ENCODE assay signal across 23 cellular contexts in the genomic region with DNA sequence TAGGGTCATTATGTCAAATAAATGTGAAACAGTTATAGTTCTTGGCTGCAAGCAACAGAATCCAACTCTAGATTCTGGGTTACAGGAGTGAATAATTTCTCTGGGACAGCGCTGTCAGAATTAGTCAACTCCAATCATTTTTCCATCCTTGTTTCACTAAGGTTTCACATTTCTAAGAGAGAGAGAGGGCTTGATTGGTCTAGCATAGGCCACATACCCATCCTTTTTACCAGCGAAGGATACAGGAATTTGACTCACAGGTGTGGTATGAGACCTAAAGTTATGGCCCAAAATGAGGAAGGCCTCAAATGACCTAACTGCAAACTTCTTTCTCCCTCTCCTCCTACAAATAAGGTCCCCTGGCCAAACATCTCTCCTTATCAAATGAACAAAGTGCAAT. TPM values are rescaled to one million over a fixed set of nuclear protein-coding genes. Genes with fewer than 3 reads are reported as not detected.
"Had no signal": no experiment of that assay in that cellular context is flagged by ENCODE, and none has a peak within 500 bp of the region (broad histone marks: within the 10 kb centered on the region; RNA-seq: fewer than 3 reads in every experiment).

No MANE protein-coding gene starts in this region.

- H3K9me3 ChIP-seq: ascending aorta, SJSA1 had no signal

- H3K27ac Mint-ChIP-seq: activated CD4-positive, alpha-beta T cell treated with anti-CD3 and anti-CD28 coated beads, Interleukin-2, amount 10 ng/mL, durations not matched to agents 7 days and 5 days; activated CD8-positive, alpha-beta memory T cell treated with anti-CD3 and anti-CD28 coated beads, Interleukin-2, amount 10 ng/mL, durations not matched to agents 7 days and 5 days; activated naive CD4-positive, alpha-beta T cell treated with anti-CD3 and anti-CD28 coated beads, Interleukin-2, amount 10 ng/mL, durations not matched to agents 7 days and 5 days; brain; T-helper 2 cell treated with Interferon-gamma antibody and Interleukin-4, amounts not matched to agents 5 μg/mL and 100 μg/mL, for 36 hours had no signal

- H3K4me3 ChIP-seq: ascending aorta, K562, SJSA1 had no signal

- H3K4me3 Mint-ChIP-seq: activated CD4-positive, alpha-beta T cell treated with anti-CD3 and anti-CD28 coated beads, Interleukin-2, amount 10 ng/mL, durations not matched to agents 7 days and 5 days; activated CD8-positive, alpha-beta memory T cell treated with anti-CD3 and anti-CD28 coated beads, Interleukin-2, amount 10 ng/mL, durations not matched to agents 7 days and 5 days; activated naive CD4-positive, alpha-beta T cell treated with anti-CD3 and anti-CD28 coated beads, Interleukin-2, amount 10 ng/mL, durations not matched to agents 7 days and 5 days; brain; central memory CD8-positive, alpha-beta T cell; T-helper 2 cell treated with Interferon-gamma antibody and Interleukin-4, amounts not matched to agents 5 μg/mL and 100 μg/mL, for 36 hours had no signal

- H3K4me1 ChIP-seq: SJSA1 had no signal

- H3K27me3 ChIP-seq: ascending aorta, SJSA1 had no signal

- H3K36me3 ChIP-seq: ascending aorta, SJSA1 had no signal

- ATAC-seq: K562, SK-N-SH treated with all-trans-retinoic acid at 6 μM for 48 hours had no signal

- H3K36me3 Mint-ChIP-seq: activated CD8-positive, alpha-beta memory T cell treated with anti-CD3 and anti-CD28 coated beads, Interleukin-2, amount 10 ng/mL, durations not matched to agents 7 days and 5 days; activated naive CD4-positive, alpha-beta T cell treated with anti-CD3 and anti-CD28 coated beads, Interleukin-2, amount 10 ng/mL, durations not matched to agents 7 days and 5 days; brain had no signal

- H3K9me3 Mint-ChIP-seq: activated CD4-positive, alpha-beta T cell treated with anti-CD3 and anti-CD28 coated beads, Interleukin-2, amount 10 ng/mL, durations not matched to agents 7 days and 5 days; activated naive CD4-positive, alpha-beta T cell treated with anti-CD3 and anti-CD28 coated beads, Interleukin-2, amount 10 ng/mL, durations not matched to agents 7 days and 5 days; central memory CD8-positive, alpha-beta T cell; T-helper 2 cell treated with Interferon-gamma antibody and Interleukin-4, amounts not matched to agents 5 μg/mL and 100 μg/mL, for 36 hours had no signal

- H3K27me3 Mint-ChIP-seq: activated CD4-positive, alpha-beta T cell treated with anti-CD3 and anti-CD28 coated beads, Interleukin-2, amount 10 ng/mL, durations not matched to agents 7 days and 5 days; activated naive CD4-positive, alpha-beta T cell treated with anti-CD3 and anti-CD28 coated beads, Interleukin-2, amount 10 ng/mL, durations not matched to agents 7 days and 5 days; brain; central memory CD8-positive, alpha-beta T cell had no signal

- H3K4me1 Mint-ChIP-seq: activated naive CD4-positive, alpha-beta T cell treated with anti-CD3 and anti-CD28 coated beads, Interleukin-2, amount 10 ng/mL, durations not matched to agents 7 days and 5 days; brain; central memory CD8-positive, alpha-beta T cell had no signal

- H3K27ac ChIP-seq: ascending aorta, SJSA1 had no signal

- DNase-seq: activated CD4-positive, alpha-beta T cell treated with anti-CD3 and anti-CD28 coated beads, Interleukin-2, amount 10 ng/mL, durations not matched to agents 7 days and 5 days; activated CD4-positive, CD25-positive, alpha-beta regulatory T cell treated with anti-CD3 and anti-CD28 coated beads, Interleukin-2, amount 50 U/mL, for 72 hours; activated CD8-positive, alpha-beta memory T cell treated with anti-CD3 and anti-CD28 coated beads, Interleukin-2, amount 10 ng/mL, durations not matched to agents 7 days and 5 days; activated gamma-delta T cell; activated naive CD4-positive, alpha-beta T cell treated with anti-CD3 and anti-CD28 coated beads, Interleukin-2, amount 10 ng/mL, durations not matched to agents 7 days and 5 days; amniotic stem cell; Kasumi-1; NCI-H1105 treated with DMSO at 0.1 percent for 48 hours; NCI-H1436 treated with DMSO at 0.1 percent for 48 hours; NCI-H187; NCI-H2081; NCI-H510A treated with DMSO at 0.1 percent for 48 hours; NCI-H69; SHP77; SW 1271 had no signal

RNA-seq across cellular contexts. Expression of a gene that starts 25.5 kb away (rescaled TPM):
- total RNA-seq: activated CD4-positive, alpha-beta T cell treated with anti-CD3 and anti-CD28 coated beads, Interleukin-2, amount 10 ng/mL, durations not matched to agents 7 days and 5 days; activated CD8-positive, alpha-beta memory T cell treated with anti-CD3 and anti-CD28 coated beads, Interleukin-2, amount 10 ng/mL, durations not matched to agents 7 days and 5 days; ascending aorta; K562; T-helper 1 cell treated with Interleukin-12 subunit alpha and Interleukin-12 subunit beta and Interleukin-4 antibody, amounts not matched to agents 30 ng/mL and 1 ng/mL, for 36 hours had no signal
